8 cellular contexts compared by ENCODE assay signal in genomic region chr7:98284335-98285036, GRCh38. TPM values are rescaled to one million over a fixed set of nuclear protein-coding genes. Genes with fewer than 3 reads are reported as not detected.
DNase-seq lines count a peak whose midpoint lies in the region; ATAC-seq and TF ChIP-seq lines count a peak whose summit lies in the region.

No MANE protein-coding gene starts in this region.

- peaks cover 0 to 14% (median 0%) of the 10 kb centered on the region in 3 donors for H3K36me3 Mint-ChIP-seq in CD8-positive, alpha-beta memory T cell

- H3F3A ChIP-seq in PC-9 (ENCODE audit: insufficient read depth, low read depth) = peaks cover 58% of the 10 kb centered on the region; the same call in 1 of the 2 replicates

- ATAC-seq in mucosa of descending colon (peak; percentile 62), GM19023 (IDR thresholded peaks at IDR 0.05; ENCODE audit: unreplicated experiment) (no peak), HG03521 (IDR thresholded peaks at IDR 0.05; ENCODE audit: unreplicated experiment) (no peak)

- H3K9me3 ChIP-seq in CD8-positive, alpha-beta memory T cell (ENCODE audit: low read length) = no peaks in the 10 kb centered on the region
- H3K9me3 ChIP-seq in PC-9 (ENCODE audit: insufficient read depth, low read depth) (no peaks in the 10 kb centered on the region), mucosa of descending colon (no peaks in the 10 kb centered on the region)

- peak overlapping the region in 5 of 7 donors; percentile 19 to 66 (median 60) for H3K4me3 Mint-ChIP-seq in CD8-positive, alpha-beta memory T cell

- H3K9me2 ChIP-seq in PC-9 (ENCODE audit: insufficient read depth) = no peaks in the 10 kb centered on the region

- no peaks in the 10 kb centered on the region for H3K27me3 ChIP-seq in CD8-positive, alpha-beta memory T cell (ENCODE audit: insufficient read depth, low read length, poor library complexity, severe bottlenecking)
- H3K27me3 ChIP-seq in PC-9 (ENCODE audit: insufficient read depth, low read depth) = no peaks in the 10 kb centered on the region

- no peak overlapping the region for H3K27ac ChIP-seq in CD8-positive, alpha-beta memory T cell (ENCODE audit: low read depth, low read length)
- H3K27ac ChIP-seq in PC-9 = peak overlapping the region; percentile 97

- POLR2A ChIA-PET in CD8-positive, alpha-beta memory T cell (lab: Charles Lee) = no interaction called here
- POLR2A ChIA-PET in PC-9 (lab: Charles Lee; ENCODE audit: unreplicated experiment) = interaction anchor here (0.6 kb wide), 1 partner anchor 134 kb away, joined by 5 read pairs; no protein-coding TSS in a partner anchor

- peaks cover 29 to 48% (median 34%) of the 10 kb centered on the region in 3 donors for H3K4me1 Mint-ChIP-seq in CD8-positive, alpha-beta memory T cell

- TF ChIP-seq CTCF in PC-9 (conservative IDR thresholded peaks at IDR 0.05) (no peak), mucosa of descending colon (IDR thresholded peaks at IDR 0.05) (no peak)

- H2AFZ ChIP-seq in PC-9 = no peak overlapping the region

- H3K79me2 ChIP-seq in PC-9 (ENCODE audit: low read depth) = peaks cover 78% of the 10 kb centered on the region

- H3K4me1 ChIP-seq in CD8-positive, alpha-beta memory T cell (ENCODE audit: insufficient read depth, low read length) = peaks cover 39% of the 10 kb centered on the region
- H3K4me1 ChIP-seq in PC-9 (replicated peaks; ENCODE audit: insufficient read depth) = peaks cover 61% of the 10 kb centered on the region
- H3K4me1 ChIP-seq in mucosa of descending colon (ENCODE audit: low read depth) = peaks cover 69% of the 10 kb centered on the region

- CTCF ChIA-PET in CD8-positive, alpha-beta memory T cell (lab: Charles Lee) = no interaction called here
- CTCF ChIA-PET in PC-9 (lab: Charles Lee) = interaction anchor here (0.5 kb wide), 1 partner anchor 34 kb away, joined by 11 read pairs; no protein-coding TSS in a partner anchor

- intact Hi-C loops in PC-9 (cut with micrococcal nuclease; ENCODE audit: unreplicated experiment) (loop anchor here (1.0 to 10.0 kb wide), 5 partner anchors 33 to 583 kb away; no protein-coding TSS in a partner anchor), mucosa of descending colon (cut with DNase I, micrococcal nuclease) (loop anchor here in 1 of 2 donors (10.0 kb wide), 1 partner anchor 120 kb away; the partner anchor contains the start of gene BAIAP2L1)

- peaks cover 16% of the 10 kb centered on the region for H4K20me1 ChIP-seq in PC-9 (ENCODE audit: insufficient read depth)

- no peak for DNase-seq in CD8-positive, alpha-beta memory T cell
- peak; percentile 89 to 92 for DNase-seq in PC-9
- peak; percentile 45 for DNase-seq in epidermal melanocyte (ENCODE audit: insufficient read length, low spot score)
- DNase-seq in mucosa of descending colon = peak; percentile 86 to 94 (median 93)
- DNase-seq in ureter (ENCODE audit: low spot score) = peak; percentile 81
- no peak for DNase-seq in NCI-H446 (lab: John Stamatoyannopoulos, UW)

- peak overlapping the region; percentile 98 for H3K4me2 ChIP-seq in PC-9

- H3K27me3 Mint-ChIP-seq in CD8-positive, alpha-beta memory T cell = peaks cover 0 to 1% of the 10 kb centered on the region in 2 donors

- BruUV-seq in PC-9 (replicated peaks; lab: Mats Ljungman, UMichigan) = no TSS peak

- H3K36me3 ChIP-seq in CD8-positive, alpha-beta memory T cell (ENCODE audit: insufficient read depth, low read length) = no peaks in the 10 kb centered on the region
- H3K36me3 ChIP-seq in PC-9 (ENCODE audit: low read depth) (peaks cover 14% of the 10 kb centered on the region; the same call in 1 of the 2 replicates), mucosa of descending colon (ENCODE audit: low read depth) (no peaks in the 10 kb centered on the region)

- H3K4me3 ChIP-seq in CD8-positive, alpha-beta memory T cell (ENCODE audit: low read length) = no peak overlapping the region
- H3K4me3 ChIP-seq in PC-9 (peak overlapping the region; percentile 87; the same call in 1 of the 2 replicates), mucosa of descending colon (no peak overlapping the region)

- H3K9me3 Mint-ChIP-seq in CD8-positive, alpha-beta memory T cell = no peaks in the 10 kb centered on the region

- peak overlapping the region in 3 of 8 donors; percentile 23 to 70 (median 55) for H3K27ac Mint-ChIP-seq in CD8-positive, alpha-beta memory T cell

RNA-seq across cellular contexts. Expression of gene BRI3, which starts 3.0 kb away (rescaled TPM):
- total RNA-seq in CD8-positive, alpha-beta memory T cell = 10 to 100 TPM; 58.4 to 65.0 TPM
- polyA plus RNA-seq in CD8-positive, alpha-beta memory T cell = 15.4 TPM
- total RNA-seq in PC-9 (2021) (239 and 255 TPM in 2 replicates), mucosa of descending colon (100 to 1,000 TPM; 186 to 205 (median 202) TPM), ureter (141 TPM)

RNA-seq across cellular contexts. Expression of gene TECPR1, which starts 32.5 kb away (rescaled TPM):
- total RNA-seq in CD8-positive, alpha-beta memory T cell = 10 to 100 TPM; 33.7 to 34.2 TPM
- 22.7 TPM for polyA plus RNA-seq in CD8-positive, alpha-beta memory T cell
- total RNA-seq in PC-9 (2021) (22.7 and 27.4 TPM in 2 replicates), mucosa of descending colon (10 to 100 TPM; 37.0 to 50.5 (median 45.5) TPM), ureter (37.9 TPM)

Comparison
In these comparisons a context has a peak if more than half of its experiments do, and no peak if none do; other contexts are left out.
1. DNase-seq: peak in PC-9 (2 of 2), epidermal melanocyte (single experiment), mucosa of descending colon (3 of 3) and ureter (single experiment); none in CD8-positive, alpha-beta memory T cell (0 of 5) and NCI-H446 (0 of 2).